Comparison of ENCODE assay signal across 8 cellular contexts in genomic region chr16:4958510-4959111, GRCh38. TPM values are rescaled to one million over a fixed set of nuclear protein-coding genes. Genes with fewer than 3 reads are reported as not detected.
DNase-seq lines count a peak whose midpoint lies in the region; TF ChIP-seq lines count a peak whose summit lies in the region.

No MANE protein-coding gene starts in this region.

- H3K27me3 ChIP-seq in BLaER1 treated with 17β-estradiol and CSF1 and Interleukin-3, amounts not matched to agents 10 nM and 100 nM: peaks cover 0 to 15% (median 0%) of the 10 kb centered on the region in 11 experiments; a peak in 4 of 22 replicates
- peaks cover 20% of the 10 kb centered on the region for H3K27me3 ChIP-seq in ectodermal cell (ENCODE audit: control insufficient read depth, insufficient read depth, low read length, poor library complexity, severe bottlenecking)
- H3K27me3 ChIP-seq in neuron (ENCODE audit: insufficient read depth, low read length): peaks cover 6% of the 10 kb centered on the region

- TF ChIP-seq CTCF in LNCaP clone FGC (IDR thresholded peaks at IDR 0.05; ENCODE audit: control insufficient read depth, extremely low read depth, insufficient read depth): no peak

- no peak overlapping the region for H3K27ac ChIP-seq in BLaER1 treated with 17β-estradiol and CSF1 and Interleukin-3, amounts not matched to agents 10 nM and 100 nM
- no peak overlapping the region for H3K27ac ChIP-seq in ectodermal cell (ENCODE audit: insufficient read depth, low read depth, low read length, poor library complexity, severe bottlenecking)

- H3K4me2 ChIP-seq in BLaER1 treated with 17β-estradiol and CSF1 and Interleukin-3, amounts not matched to agents 10 nM and 100 nM: peak overlapping the region; percentile 84 to 98 (median 88)

- peaks cover 0 to 19% (median 11%) of the 10 kb centered on the region in 11 experiments; a peak in 8 of 22 replicates for H4K20me1 ChIP-seq in BLaER1 treated with 17β-estradiol and CSF1 and Interleukin-3, amounts not matched to agents 10 nM and 100 nM

- peaks cover 6 to 28% (median 14%) of the 10 kb centered on the region in 10 experiments; a peak in 17 of 20 replicates for H3K4me1 ChIP-seq in BLaER1 treated with 17β-estradiol and CSF1 and Interleukin-3, amounts not matched to agents 10 nM and 100 nM
- H3K4me1 ChIP-seq in ectodermal cell (ENCODE audit: control insufficient read depth, insufficient read depth, low read length) (no peaks in the 10 kb centered on the region), neuron (ENCODE audit: insufficient read depth, low read length) (peaks cover 14% of the 10 kb centered on the region)

- 75% methylated on average over 23 of the region's 23 CpGs for WGBS in ectodermal cell, 2 experiments

- H3K4me3 ChIP-seq in BLaER1 treated with 17β-estradiol and CSF1 and Interleukin-3, amounts not matched to agents 10 nM and 100 nM: peak overlapping the region in 9 of 10 experiments; percentile 42 to 65 (median 50); a peak in 15 of 20 replicates
- H3K4me3 ChIP-seq in LNCaP clone FGC (ENCODE audit: low read depth, low read length): peak overlapping the region; percentile 45
- H3K4me3 ChIP-seq in ectodermal cell (ENCODE audit: insufficient read depth, low read depth, low read length): peak overlapping the region; percentile 5
- H3K4me3 ChIP-seq in neuron (ENCODE audit: low read length): peak overlapping the region; percentile 35

- H3K9ac ChIP-seq in BLaER1 treated with 17β-estradiol and CSF1 and Interleukin-3, amounts not matched to agents 10 nM and 100 nM: no peak overlapping the region

- no peaks in the 10 kb centered on the region for H3K9me3 ChIP-seq in BLaER1 treated with 17β-estradiol and CSF1 and Interleukin-3, amounts not matched to agents 10 nM and 100 nM (replicated peaks in 1 of 11)
- no peaks in the 10 kb centered on the region for H3K9me3 ChIP-seq in ectodermal cell (ENCODE audit: control insufficient read depth, low read length)
- no peaks in the 10 kb centered on the region for H3K9me3 ChIP-seq in neuron (ENCODE audit: low read length)

- DNase-seq in LNCaP clone FGC (ENCODE audit: low read depth) (no peak), COLO829 (ENCODE audit: low spot score) (no peak), NCI-H524 treated with DMSO at 0.1 percent for 48 hours (lab: John Stamatoyannopoulos, UW) (no peak), DMS79 (lab: John Stamatoyannopoulos, UW) (no peak), NCI-H446 treated with DMSO at 0.1 percent for 48 hours (lab: John Stamatoyannopoulos, UW) (no peak)

- H2AFZ ChIP-seq in neuron (ENCODE audit: low read depth, low read length): peak overlapping the region; percentile 1

- no peaks in the 10 kb centered on the region for H3K36me3 ChIP-seq in BLaER1 treated with 17β-estradiol and CSF1 and Interleukin-3, amounts not matched to agents 10 nM and 100 nM
- H3K36me3 ChIP-seq in ectodermal cell (ENCODE audit: control insufficient read depth, insufficient read depth, low read length): no peaks in the 10 kb centered on the region
- no peaks in the 10 kb centered on the region for H3K36me3 ChIP-seq in neuron (ENCODE audit: insufficient read depth, low read length)

RNA-seq across cellular contexts. Expression of gene SEC14L5, which starts 0.5 kb away (rescaled TPM):
- 0.83 TPM for polyA plus RNA-seq in ectodermal cell (2013, experiment 1 of 4)
- polyA plus RNA-seq in ectodermal cell (2013, experiment 2 of 4): 0.75 TPM
- 0.64 TPM for polyA plus RNA-seq in ectodermal cell (2013, experiment 3 of 4)
- 1.4 TPM for polyA plus RNA-seq in ectodermal cell (2013, experiment 4 of 4)

RNA-seq across cellular contexts. Expression of gene PPL, which starts 21.7 kb away (rescaled TPM):
- 3.2 TPM for polyA plus RNA-seq in ectodermal cell (2013, experiment 1 of 4)
- 4.2 TPM for polyA plus RNA-seq in ectodermal cell (2013, experiment 2 of 4)
- 3.4 TPM for polyA plus RNA-seq in ectodermal cell (2013, experiment 3 of 4)
- 4.0 TPM for polyA plus RNA-seq in ectodermal cell (2013, experiment 4 of 4)
